Comparison of ENCODE assay signal across 8 cellular contexts in the genomic region with DNA sequence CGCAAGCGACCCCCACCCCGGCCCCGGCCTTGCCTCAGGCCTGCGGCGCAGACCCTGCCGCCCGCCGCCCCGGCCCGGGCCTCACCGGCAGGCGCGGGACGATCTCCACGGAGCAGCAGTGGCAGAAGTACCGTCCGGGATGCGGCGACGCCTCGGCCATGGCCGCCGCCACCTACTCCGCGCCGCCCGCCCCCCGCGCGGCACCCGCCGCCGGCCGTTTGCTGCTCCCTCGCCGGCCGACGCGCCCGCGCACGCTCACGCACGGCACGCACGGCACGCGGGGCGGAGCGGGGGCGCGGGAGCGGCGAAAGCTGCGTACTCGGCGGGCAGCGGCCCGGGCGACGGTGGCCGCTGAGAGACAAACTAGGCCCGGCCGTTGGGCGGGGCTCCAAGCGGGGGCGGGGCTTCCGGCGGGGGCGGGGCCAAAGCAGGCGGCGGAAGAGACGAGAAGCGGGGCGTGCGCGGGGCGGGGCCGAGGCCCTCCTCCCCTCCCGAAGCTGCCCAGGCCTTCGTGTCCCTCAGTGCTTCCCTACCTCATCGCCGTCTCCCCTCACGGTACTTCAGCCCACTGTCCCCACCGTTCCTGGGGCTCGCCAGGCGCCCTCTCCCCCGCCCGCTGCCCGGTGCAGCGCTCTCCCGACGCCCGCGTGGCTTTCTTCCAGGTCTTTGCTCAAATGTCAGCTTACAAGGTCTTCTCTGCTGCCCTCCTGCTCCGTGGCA. TPM values are rescaled to one million over a fixed set of nuclear protein-coding genes. Genes with fewer than 3 reads are reported as not detected.
DNase-seq lines count a peak whose midpoint lies in the region; ATAC-seq and TF ChIP-seq lines count a peak whose summit lies in the region.

Gene RNF126 (minus strand): TSS at position 253 of the 720 bp plus-strand sequence. CDS start 93 bp downstream, at position 160.

- peak within 1 kb of the TSS; percentile 91 for H3K4me3 Mint-ChIP-seq in HFFc6
- H3K4me3 Mint-ChIP-seq in activated naive CD8-positive, alpha-beta T cell treated with anti-CD3 and anti-CD28 coated beads for 36 hours: peak within 1 kb of the TSS; percentile 99

- H3K27ac Mint-ChIP-seq in HFFc6: peak within 1 kb of the TSS; percentile 82
- peak within 1 kb of the TSS; percentile 97 for H3K27ac Mint-ChIP-seq in activated naive CD8-positive, alpha-beta T cell treated with anti-CD3 and anti-CD28 coated beads for 36 hours

- TF ChIP-seq EP300 in ovary (IDR thresholded peaks at IDR 0.05): no peak

- H3K9ac ChIP-seq in SU-DHL-6 (ENCODE audit: low read length): peak within 1 kb of the TSS; percentile 98

- DNase-seq in GDM1 (lab: John Stamatoyannopoulos, UW): peak; percentile 89
- peak; percentile 76 for DNase-seq in HFFc6
- DNase-seq in NCI-H1105 treated with DMSO at 0.1 percent for 48 hours (lab: John Stamatoyannopoulos, UW): peak; percentile 86
- peak; percentile 91 for DNase-seq in activated naive CD8-positive, alpha-beta T cell treated with anti-CD3 and anti-CD28 coated beads for 36 hours
- peak; percentile 68 to 96 (median 90) for DNase-seq in head of caudate nucleus
- peak; percentile 87 to 97 (median 93) for DNase-seq in ovary
- peak; percentile 69 for DNase-seq in thoracic aorta (ENCODE audit: low spot score)

- 0 to 1% (median 1%) methylated on average over 35 to 97 of the region's 97 CpGs for WGBS in ovary, 3 donors

- H3K9me3 ChIP-seq in SU-DHL-6 (ENCODE audit: insufficient read depth, low read length) (no peaks in the 10 kb centered on the region), ovary (no peaks in the 10 kb centered on the region), thoracic aorta (no peaks in the 10 kb centered on the region)

- H3K4me2 ChIP-seq in SU-DHL-6 (ENCODE audit: low read depth, low read length, poor library complexity, severe bottlenecking): peak within 1 kb of the TSS; percentile 79

- peaks cover 47% of the 10 kb centered on the region for H3K79me2 ChIP-seq in SU-DHL-6 (ENCODE audit: insufficient read depth, low read length)

- peaks cover 4% of the 10 kb centered on the region; the same call in 1 of the 2 replicates for H4K20me1 ChIP-seq in SU-DHL-6 (ENCODE audit: low read depth, low read length)

- no peak for TF ChIP-seq CTCF in HFFc6 (IDR thresholded peaks at IDR 0.05)
- no peak for TF ChIP-seq CTCF in SU-DHL-6 (IDR thresholded peaks at IDR 0.05; ENCODE audit: insufficient read depth, low read length, poor library complexity, severe bottlenecking)
- no peak for TF ChIP-seq CTCF in ovary (IDR thresholded peaks at IDR 0.05)
- no peak for TF ChIP-seq CTCF in thoracic aorta (IDR thresholded peaks at IDR 0.05)

- H3K4me3 ChIP-seq in SU-DHL-6 (ENCODE audit: insufficient read depth, low read length, poor library complexity, severe bottlenecking): peak within 1 kb of the TSS; percentile 77
- H3K4me3 ChIP-seq in ovary: peak within 1 kb of the TSS; percentile 86
- H3K4me3 ChIP-seq in thoracic aorta: peak within 1 kb of the TSS; percentile 100

- peaks cover 32% of the 10 kb centered on the region for H3K4me1 Mint-ChIP-seq in HFFc6 (ENCODE audit: low read depth)
- peaks cover 19% of the 10 kb centered on the region for H3K4me1 Mint-ChIP-seq in activated naive CD8-positive, alpha-beta T cell treated with anti-CD3 and anti-CD28 coated beads for 36 hours

- H3K27ac ChIP-seq in SU-DHL-6 (ENCODE audit: low read depth, low read length) (peak within 1 kb of the TSS; percentile 89), ovary (peak within 1 kb of the TSS; percentile 69 to 84), thoracic aorta (peak within 1 kb of the TSS; percentile 86 to 91)

- H3K36me3 Mint-ChIP-seq in HFFc6 (ENCODE audit: low read depth): no peaks in the 10 kb centered on the region
- peaks cover 24% of the 10 kb centered on the region for H3K36me3 Mint-ChIP-seq in activated naive CD8-positive, alpha-beta T cell treated with anti-CD3 and anti-CD28 coated beads for 36 hours

- H3K36me3 ChIP-seq in SU-DHL-6 (ENCODE audit: low read length) (no peaks in the 10 kb centered on the region), ovary (no peaks in the 10 kb centered on the region), thoracic aorta (no peaks in the 10 kb centered on the region)

- peak; percentile 81 for ATAC-seq in thoracic aorta (ENCODE audit: insufficient number of reproducible peaks, low FRiP score, low read depth)

- H3K4me1 ChIP-seq in ovary (ENCODE audit: insufficient read depth) (peaks cover 26% of the 10 kb centered on the region), thoracic aorta (ENCODE audit: control insufficient read depth in 1 of 2, low read depth in 2 of 2) (peaks cover 28 to 63% of the 10 kb centered on the region in 2 donors)

- TF ChIP-seq POLR2A in ovary (IDR thresholded peaks at IDR 0.05): peak; percentile 41

- intact Hi-C loops in head of caudate nucleus (cut with DNase I) (loop anchor here (2.0 to 10.0 kb wide), 3 partner anchors 18 to 262 kb away; partner anchors contain the start of genes ARID3A and PTBP1), ovary (cut with DNase I) (loop anchor here in 2 of 4 donors (5.0 to 10.0 kb wide), 2 partner anchors 69 to 232 kb away; partner anchors contain the start of genes MED16 (in 1 of the 2) and RNU6-9 (in 1 of the 2))

- peak within 1 kb of the TSS; percentile 70 for H2AFZ ChIP-seq in SU-DHL-6 (ENCODE audit: low read depth, low read length, severe bottlenecking)

- H3K27me3 ChIP-seq in SU-DHL-6 (ENCODE audit: low read length): no peaks in the 10 kb centered on the region
- no peaks in the 10 kb centered on the region for H3K27me3 ChIP-seq in ovary
- no peaks in the 10 kb centered on the region for H3K27me3 ChIP-seq in thoracic aorta (replicated peaks; ENCODE audit: insufficient read depth)

- H3K27me3 Mint-ChIP-seq in HFFc6 (ENCODE audit: insufficient read depth): peaks cover 3% of the 10 kb centered on the region
- H3K27me3 Mint-ChIP-seq in activated naive CD8-positive, alpha-beta T cell treated with anti-CD3 and anti-CD28 coated beads for 36 hours: no peaks in the 10 kb centered on the region

- H3K9me2 ChIP-seq in SU-DHL-6 (replicated peaks; ENCODE audit: insufficient read depth, low read length): no peaks in the 10 kb centered on the region

- H3K9me3 Mint-ChIP-seq in HFFc6: no peaks in the 10 kb centered on the region
- H3K9me3 Mint-ChIP-seq in activated naive CD8-positive, alpha-beta T cell treated with anti-CD3 and anti-CD28 coated beads for 36 hours: no peaks in the 10 kb centered on the region

- peaks cover 21% of the 10 kb centered on the region for H3F3A ChIP-seq in SU-DHL-6 (ENCODE audit: insufficient read depth)

RNA-seq across cellular contexts. Expression of gene RNF126, which starts in this region (rescaled TPM):
- total RNA-seq in HFFc6 (2021; fragmentation: NEBNext Ultra II Directional; extraction: Animal tissue kit (Norgen Biotek cat#: 25700)): 10 to 100 TPM; 35.8 to 39.2 (median 38.2) TPM
- total RNA-seq in activated naive CD8-positive, alpha-beta T cell treated with anti-CD3 and anti-CD28 coated beads for 36 hours: 100 to 1,000 TPM; 106 to 108 TPM
- total RNA-seq in ovary (10 to 100 TPM; 26.6 to 52.2 (median 34.5) TPM), thoracic aorta (10 to 100 TPM; 47.8 to 61.9 TPM)
- 10 to 100 TPM in 1 of 2 donors, 1 to 10 TPM in 1; 1.5 to 29.4 TPM for polyA plus RNA-seq in ovary

Comparison
In these comparisons a context has a peak if more than half of its experiments do, and no peak if none do; other contexts are left out.
1. Peak in every context shown above with its lines: DNase-seq, ATAC-seq, H3K4me3 ChIP-seq and H3K27ac ChIP-seq.